ENCODE assay signal across 19 cellular contexts in genomic region chr15:64229129-64229724, GRCh38.
"Had no signal": no experiment of that assay in that cellular context is flagged by ENCODE, and none has a peak within 500 bp of the region (broad histone marks: within the 10 kb centered on the region; RNA-seq: fewer than 3 reads in every experiment).

No MANE protein-coding gene starts in this region.

- H3K9me3 ChIP-seq: adrenal gland, sigmoid colon, thyroid gland had no signal

- H3K27ac Mint-ChIP-seq: dendritic cell treated with granulocyte-macrophage colony-stimulating factor and Interleukin-4, amounts not matched to agents 40 ng/mL and 50 ng/mL, for 4 days; memory B cell; stimulated activated memory B cell treated with anti-CD40 and anti-IgM and Interleukin-4, amounts not matched to agents 10 μg/mL and 1 μg/mL and 100 μg/mL, for 72 hours; T-helper 1 cell treated with Interleukin-12 subunit alpha and Interleukin-12 subunit beta and Interleukin-4 antibody, amounts not matched to agents 30 μg/mL and 1 μg/mL, for 36 hours had no signal

- H3K36me3 Mint-ChIP-seq: naive B cell had no signal

- FAIRE-seq: urothelium cell line had no signal

- ATAC-seq: stimulated activated memory B cell treated with anti-CD40 and anti-IgM and Interleukin-4, amounts not matched to agents 10 μg/mL and 1 μg/mL and 100 μg/mL, for 72 hours had no signal

- H3K36me3 ChIP-seq: adrenal gland, cardiac muscle cell, esophagus squamous epithelium, sigmoid colon, thyroid gland had no signal

- DNase-seq: activated CD4-positive, alpha-beta T cell treated with anti-CD3 and anti-CD28 coated beads, Interleukin-2, amount 50 U/mL, for 1 hour; activated CD4-positive, CD25-positive, alpha-beta regulatory T cell treated with anti-CD3 and anti-CD28 coated beads, Interleukin-2, amount 50 U/mL, for 72 hours; activated naive CD4-positive, alpha-beta T cell treated with Interleukin-2 at 50 U/mL for 16 hours; activated T-cell treated with anti-CD3 and anti-CD28 coated beads for 4 hours; adrenal gland; effector CD8-positive, alpha-beta T cell; esophagus squamous epithelium; naive B cell; sigmoid colon; spleen; stimulated activated CD4-positive, alpha-beta T cell treated with anti-CD3 and anti-CD28 coated beads, Interleukin-4, amount 100 ng/mL, for 4 hours; thyroid gland had no signal

- H3K4me3 Mint-ChIP-seq: dendritic cell treated with granulocyte-macrophage colony-stimulating factor and Interleukin-4, amounts not matched to agents 40 ng/mL and 50 ng/mL, for 4 days; memory B cell; naive B cell; stimulated activated memory B cell treated with anti-CD40 and anti-IgM and Interleukin-4, amounts not matched to agents 10 μg/mL and 1 μg/mL and 100 μg/mL, for 72 hours; T-helper 1 cell treated with Interleukin-12 subunit alpha and Interleukin-12 subunit beta and Interleukin-4 antibody, amounts not matched to agents 30 μg/mL and 1 μg/mL, for 36 hours had no signal

- H3K4me3 ChIP-seq: adrenal gland, cardiac muscle cell, esophagus squamous epithelium, sigmoid colon, spleen, thyroid gland had no signal

- H3K27ac ChIP-seq: adrenal gland, cardiac muscle cell, esophagus squamous epithelium, sigmoid colon, spleen, thyroid gland, VCaP had no signal

- H3K9me3 Mint-ChIP-seq: stimulated activated memory B cell treated with anti-CD40 and anti-IgM and Interleukin-4, amounts not matched to agents 10 μg/mL and 1 μg/mL and 100 μg/mL, for 72 hours had no signal

- H3K27me3 Mint-ChIP-seq: dendritic cell treated with granulocyte-macrophage colony-stimulating factor and Interleukin-4, amounts not matched to agents 40 ng/mL and 50 ng/mL, for 4 days; memory B cell; naive B cell; stimulated activated memory B cell treated with anti-CD40 and anti-IgM and Interleukin-4, amounts not matched to agents 10 μg/mL and 1 μg/mL and 100 μg/mL, for 72 hours had no signal

- H3K27me3 ChIP-seq: adrenal gland, cardiac muscle cell, esophagus squamous epithelium, sigmoid colon, spleen, thyroid gland had no signal
